Comparison of ENCODE assay signal across 20 cellular contexts in the genomic region with DNA sequence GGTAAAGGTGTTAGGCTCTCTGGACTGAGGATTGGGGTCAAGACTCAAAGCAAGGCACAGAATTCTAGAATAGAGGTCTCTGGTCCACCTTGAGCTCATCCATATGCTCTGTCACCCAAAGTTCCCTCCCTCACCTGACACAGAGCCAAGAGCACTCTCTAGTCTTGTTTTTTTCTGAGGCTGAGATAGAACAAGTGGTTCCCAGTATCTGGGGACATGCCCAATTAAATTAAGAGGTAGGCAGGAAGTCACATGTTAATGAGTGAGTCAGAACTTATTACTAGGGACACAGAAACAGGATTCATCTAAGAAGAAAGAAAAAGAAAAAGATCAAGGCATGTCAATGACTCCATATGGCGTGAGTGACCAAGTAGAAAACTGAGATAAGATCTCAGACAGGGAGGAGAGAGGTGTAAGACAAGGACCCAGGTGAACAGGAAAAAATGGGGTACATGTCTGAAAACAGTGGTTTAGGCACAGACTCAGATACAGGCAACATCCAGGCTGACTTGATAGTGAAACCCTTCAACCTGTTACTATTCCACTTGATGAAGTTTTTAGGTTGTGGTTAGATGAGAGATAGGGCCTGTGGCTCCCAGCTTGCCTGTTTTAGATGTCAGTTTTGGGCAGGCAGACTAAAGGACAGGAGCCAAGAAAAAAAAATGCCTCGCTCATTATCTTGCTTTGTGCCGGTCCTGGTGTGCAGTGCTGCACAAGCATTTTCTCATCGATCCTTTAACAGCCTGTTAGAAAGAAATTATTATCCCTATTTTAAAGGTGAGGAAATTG.
"Had no signal": no experiment of that assay in that cellular context is flagged by ENCODE, and none has a peak within 500 bp of the region (broad histone marks: within the 10 kb centered on the region; RNA-seq: fewer than 3 reads in every experiment).

No MANE protein-coding gene starts in this region.

- H3K27me3 ChIP-seq: colonic mucosa, upper lobe of left lung had no signal

- ATAC-seq: activated CD8-positive, alpha-beta T cell treated with anti-CD3 and anti-CD28 coated beads for 36 hours; activated naive CD4-positive, alpha-beta T cell treated with anti-CD3 and anti-CD28 coated beads, Interleukin-2, amount 50 U/mL, for 72 hours; activated T-cell treated with anti-CD3 and anti-CD28 coated beads, Interleukin-2, amount 50 U/mL, for 72 hours; left lobe of liver; T-helper 17 cell had no signal

- DNase-seq: activated B cell treated with CpG ODN at 0.5 μM for 24 hours; activated CD4-positive, alpha-beta T cell treated with anti-CD3 and anti-CD28 coated beads for 48 hours; activated CD8-positive, alpha-beta memory T cell treated with anti-CD3 and anti-CD28 coated beads, Interleukin-2, amount 50 U/mL, for 4 hours; activated CD8-positive, alpha-beta T cell treated with anti-CD3 and anti-CD28 coated beads for 36 hours; activated gamma-delta T cell; activated T-cell treated with anti-CD3 and anti-CD28 coated beads, Interleukin-2, amount 50 U/mL, for 72 hours; central memory CD4-positive, alpha-beta T cell; colonic mucosa; hippocampal formation; nucleus accumbens; posterior cingulate gyrus; stimulated activated CD4-positive, alpha-beta T cell treated with anti-CD3 and anti-CD28 coated beads, Interleukin-4, amount 100 ng/mL, for 4 hours; stimulated activated CD8-positive, alpha-beta memory T cell treated with anti-CD3 and anti-CD28 coated beads, Interleukin-4, amount 100 ng/mL, for 48 hours; stimulated activated naive CD4-positive, alpha-beta T cell treated with Interleukin-2 at 50 U/mL for 16 hours; substantia nigra; T-helper 17 cell had no signal

- H3K9me3 ChIP-seq: colonic mucosa, upper lobe of left lung had no signal

- H3K27ac ChIP-seq: colonic mucosa, skin epidermis had no signal

- H3K4me3 ChIP-seq: colonic mucosa, skin epidermis, upper lobe of left lung had no signal

- H3K4me1 ChIP-seq: colonic mucosa, upper lobe of left lung had no signal

- H3K36me3 ChIP-seq: colonic mucosa, upper lobe of left lung had no signal
